1 cellular context compared by ENCODE assay signal in genomic region chr11:46100670-46101069, GRCh38.
TF ChIP-seq lines count a peak whose summit lies in the region.

No MANE protein-coding gene starts in this region.

TF ChIP-seq in WTC11, 78 proteins besides CTCF, POLR2A, EP300 and RAD21 (continued from another document):
- TF ChIP-seq ZNF121 (CRISPR knock-in tag; IDR thresholded peaks at IDR 0.05) = no peak
- TF ChIP-seq GABPB1 (CRISPR knock-in tag; IDR thresholded peaks at IDR 0.05) = no peak
- TF ChIP-seq AR (CRISPR knock-in tag; IDR thresholded peaks at IDR 0.05) = no peak
- no peak for TF ChIP-seq FOXK1 (CRISPR knock-in tag; IDR thresholded peaks at IDR 0.05)
- TF ChIP-seq TEAD1 (CRISPR knock-in tag; IDR thresholded peaks at IDR 0.05) = no peak
